ENCODE assay signal across 32 cellular contexts in genomic region chr17:30151471-30151870, GRCh38.
"Had no signal": no experiment of that assay in that cellular context is flagged by ENCODE, and none has a peak within 500 bp of the region (broad histone marks: within the 10 kb centered on the region; RNA-seq: fewer than 3 reads in every experiment).

No MANE protein-coding gene starts in this region.

- H3K4me3 ChIP-seq: coronary artery, dorsolateral prefrontal cortex, esophagus squamous epithelium, gastroesophageal sphincter had no signal

- H3K4me3 Mint-ChIP-seq: activated B cell treated with CpG ODN at 0.5 μM for 24 hours; activated CD8-positive, alpha-beta T cell treated with anti-CD3 and anti-CD28 coated beads for 36 hours; activated naive CD8-positive, alpha-beta T cell; activated T-cell treated with anti-CD3 and anti-CD28 coated beads, Interleukin-2, amount 50 U/mL, for 4 hours; activated T-helper 17 cell treated with anti-CD3 and anti-CD28 coated beads, Interleukin-2, amount 50 U/mL, for 72 hours; central memory CD8-positive, alpha-beta T cell; dendritic cell treated with granulocyte-macrophage colony-stimulating factor and Interleukin-4, amounts not matched to agents 40 ng/mL and 50 ng/mL, for 4 days; endodermal cell; T-helper 17 cell; T-helper 2 cell treated with Interferon-gamma antibody and Interleukin-4, amounts not matched to agents 5 μg/mL and 100 μg/mL, for 36 hours had no signal

- ATAC-seq: activated CD4-positive, CD25-positive, alpha-beta regulatory T cell treated with anti-CD3 and anti-CD28 coated beads, Interleukin-2, amount 50 U/mL, for 24 hours; activated CD8-positive, alpha-beta T cell treated with anti-CD3 and anti-CD28 coated beads for 36 hours; activated T-cell treated with anti-CD3 and anti-CD28 coated beads, Interleukin-2, amount 50 U/mL, for 4 hours; activated T-helper 17 cell treated with anti-CD3 and anti-CD28 coated beads, Interleukin-2, amount 50 U/mL, for 72 hours; gastroesophageal sphincter; T-helper 17 cell had no signal

- H3K9me3 ChIP-seq: esophagus squamous epithelium, gastroesophageal sphincter had no signal

- H3K27me3 ChIP-seq: brain microvascular endothelial cell, dorsolateral prefrontal cortex, esophagus squamous epithelium, gastroesophageal sphincter had no signal

- H3K4me1 Mint-ChIP-seq: endodermal cell had no signal

- H3K27me3 Mint-ChIP-seq: activated B cell treated with CpG ODN at 0.5 μM for 24 hours; activated CD8-positive, alpha-beta T cell treated with anti-CD3 and anti-CD28 coated beads for 36 hours; activated naive CD8-positive, alpha-beta T cell; activated T-helper 17 cell treated with anti-CD3 and anti-CD28 coated beads, Interleukin-2, amount 50 U/mL, for 72 hours; central memory CD8-positive, alpha-beta T cell; dendritic cell treated with granulocyte-macrophage colony-stimulating factor and Interleukin-4, amounts not matched to agents 40 ng/mL and 50 ng/mL, for 4 days; T-helper 17 cell had no signal

- DNase-seq: activated B cell treated with CpG ODN at 0.5 μM for 24 hours; activated CD4-positive, alpha-beta T cell treated with anti-CD3 and anti-CD28 coated beads for 48 hours; activated CD4-positive, alpha-beta T cell treated with anti-CD3 and anti-CD28 coated beads, Interleukin-2, amount 50 U/mL, for 1 hour; activated CD4-positive, alpha-beta T cell treated with anti-CD3 and anti-CD28 coated beads, Interleukin-2, amount 50 U/mL, for 48 hours; activated CD8-positive, alpha-beta memory T cell treated with anti-CD3 and anti-CD28 coated beads for 24 hours; activated CD8-positive, alpha-beta T cell treated with anti-CD3 and anti-CD28 coated beads for 36 hours; activated effector memory CD4-positive, alpha-beta T cell treated with Interleukin-2 at 50 U/mL for 16 hours; activated gamma-delta T cell treated with Interleukin-2 at 50 U/mL for 16 hours; activated naive CD4-positive, alpha-beta T cell treated with anti-CD3 and anti-CD28 coated beads, Interleukin-2, amount 50 U/mL, for 16 hours; activated naive CD4-positive, alpha-beta T cell treated with Interleukin-2 at 50 U/mL for 16 hours; activated T-cell treated with anti-CD3 and anti-CD28 coated beads, Interleukin-2, amount 50 U/mL, for 4 hours; amniotic stem cell; anterior cingulate cortex; brain microvascular endothelial cell; dorsolateral prefrontal cortex; effector memory CD4-positive, alpha-beta T cell; endodermal cell; esophagus squamous epithelium; foreskin melanocyte; head of caudate nucleus; T-helper 1 cell; T-helper 17 cell; T1000; WERI-Rb-1 had no signal

- H3K36me3 ChIP-seq: brain microvascular endothelial cell had no signal

- H3K9me3 Mint-ChIP-seq: activated B cell treated with CpG ODN at 0.5 μM for 24 hours; activated CD8-positive, alpha-beta T cell treated with anti-CD3 and anti-CD28 coated beads for 36 hours; activated T-cell treated with anti-CD3 and anti-CD28 coated beads, Interleukin-2, amount 50 U/mL, for 4 hours; activated T-helper 17 cell treated with anti-CD3 and anti-CD28 coated beads, Interleukin-2, amount 50 U/mL, for 72 hours; central memory CD8-positive, alpha-beta T cell; dendritic cell treated with granulocyte-macrophage colony-stimulating factor and Interleukin-4, amounts not matched to agents 40 ng/mL and 50 ng/mL, for 4 days; endodermal cell; T-helper 2 cell treated with Interferon-gamma antibody and Interleukin-4, amounts not matched to agents 5 μg/mL and 100 μg/mL, for 36 hours had no signal

- H3K27ac Mint-ChIP-seq: activated B cell treated with CpG ODN at 0.5 μM for 24 hours; activated CD8-positive, alpha-beta T cell treated with anti-CD3 and anti-CD28 coated beads for 36 hours; activated naive CD8-positive, alpha-beta T cell; activated T-helper 17 cell treated with anti-CD3 and anti-CD28 coated beads, Interleukin-2, amount 50 U/mL, for 72 hours; dendritic cell treated with granulocyte-macrophage colony-stimulating factor and Interleukin-4, amounts not matched to agents 40 ng/mL and 50 ng/mL, for 4 days; endodermal cell; T-helper 17 cell; T-helper 2 cell treated with Interferon-gamma antibody and Interleukin-4, amounts not matched to agents 5 μg/mL and 100 μg/mL, for 36 hours had no signal

- H3K27ac ChIP-seq: brain microvascular endothelial cell, coronary artery, dorsolateral prefrontal cortex, gastroesophageal sphincter, WERI-Rb-1 had no signal
